9 cellular contexts compared by ENCODE assay signal in genomic region chr2:41400057-41400665, GRCh38.
DNase-seq lines count a peak whose midpoint lies in the region; ATAC-seq and TF ChIP-seq lines count a peak whose summit lies in the region.
"Had no signal": no experiment of that assay in that cellular context is flagged by ENCODE, and none has a peak within 500 bp of the region (broad histone marks: within the 10 kb centered on the region; RNA-seq: fewer than 3 reads in every experiment).

No MANE protein-coding gene starts in this region.

- CTCF ChIA-PET in GM10248 (lab: Yijun Ruan, JAX), result interaction anchor here (1.4 to 2.3 kb wide), 3 partner anchors 14 to 512 kb away, joined by 3 to 15 read pairs (median 4); no protein-coding TSS in a partner anchor

- no peak for TF ChIP-seq POLR2A in erythroblast (IDR thresholded peaks at IDR 0.05; ENCODE audit: low read length)

- ATAC-seq in mucosa of descending colon, result no peak

- no peaks in the 10 kb centered on the region for H3K9me3 ChIP-seq in mucosa of descending colon
- H3K9me3 ChIP-seq: MG63 had no signal

- no peak for DNase-seq in GM10248 (ENCODE audit: extremely low spot score)
- DNase-seq in NCI-H748 treated with DMSO at 0.1 percent for 48 hours (lab: John Stamatoyannopoulos, UW), result peak; percentile 6
- DNase-seq in erythroblast (lab: John Stamatoyannopoulos, UW), result peak; percentile 6 to 8
- no peak for DNase-seq in SHP77 treated with DMSO at 0.1 percent for 48 hours (lab: John Stamatoyannopoulos, UW)
- no peak for DNase-seq in mucosa of descending colon
- DNase-seq in Ammon's horn (ENCODE audit: low spot score), result no peak
- no peak for DNase-seq in RPMI8226
- DNase-seq: MG63 had no signal

- H3K4me3 ChIP-seq in mucosa of descending colon, result no peak overlapping the region
- H3K4me3 ChIP-seq: MG63 had no signal

- H3K27ac ChIP-seq in 22Rv1, result no peak overlapping the region

- TF ChIP-seq CTCF in 22Rv1 (IDR thresholded peaks at IDR 0.05) (peak; percentile 23), GM10248 (IDR thresholded peaks at IDR 0.05; ENCODE audit: control extremely low read depth, extremely low read depth, low read depth, missing control alignments) (peak; percentile 12), mucosa of descending colon (IDR thresholded peaks at IDR 0.05) (no peak)

- POLR2A ChIA-PET in GM10248 (lab: Yijun Ruan, JAX), result no interaction called here

- intact Hi-C loops in mucosa of descending colon (cut with DNase I, micrococcal nuclease), result no loop called here

- H3K36me3 ChIP-seq in mucosa of descending colon (ENCODE audit: low read depth), result no peaks in the 10 kb centered on the region
- H3K36me3 ChIP-seq: MG63 had no signal

- no peaks in the 10 kb centered on the region for H3K4me1 ChIP-seq in mucosa of descending colon (ENCODE audit: low read depth)

Comparison
In these comparisons a context has a peak if more than half of its experiments do, and no peak if none do; other contexts are left out.
1. DNase-seq: peak in NCI-H748 treated with DMSO at 0.1 percent for 48 hours (single experiment) and erythroblast (2 of 2); none in GM10248 (single experiment), SHP77 treated with DMSO at 0.1 percent for 48 hours (single experiment), mucosa of descending colon (0 of 3), Ammon's horn (single experiment) and RPMI8226 (single experiment).